In genomic region chr12:3872800-3873636, GRCh38 we compare ENCODE assay signal across 8 cellular contexts.
DNase-seq lines count a peak whose midpoint lies in the region; ATAC-seq lines count a peak whose summit lies in the region.

Gene PARP11 (minus strand): TSS chr12:3873399. CDS start chr12:3873229, 170 bp downstream.

- H3K4me1 Mint-ChIP-seq in central memory CD8-positive, alpha-beta T cell = peaks cover 49% of the 10 kb centered on the region

- peak; percentile 96 for ATAC-seq in GM19023 (IDR thresholded peaks at IDR 0.05; ENCODE audit: unreplicated experiment)
- ATAC-seq in HG03280 (IDR thresholded peaks at IDR 0.05; ENCODE audit: unreplicated experiment) = peak; percentile 99
- peak; percentile 94 for ATAC-seq in central memory CD8-positive, alpha-beta T cell (replicated peaks; ENCODE audit: extremely low read depth, poor library complexity, severe bottlenecking)

- no peaks in the 10 kb centered on the region for H3K9me3 Mint-ChIP-seq in central memory CD8-positive, alpha-beta T cell

- peaks cover 8% of the 10 kb centered on the region for H3K36me3 Mint-ChIP-seq in central memory CD8-positive, alpha-beta T cell (ENCODE audit: insufficient read depth)

- no peaks in the 10 kb centered on the region for H3K27me3 Mint-ChIP-seq in central memory CD8-positive, alpha-beta T cell

- DNase-seq in AG08396 (ENCODE audit: low spot score) (peak; percentile 92), NCI-H446 (lab: John Stamatoyannopoulos, UW) (peak; percentile 67 to 95), islet precursor cell (peak; percentile 99)
- DNase-seq in activated CD4-positive, CD25-positive, alpha-beta regulatory T cell treated with anti-CD3 and anti-CD28 coated beads, Interleukin-2, amount 50 U/mL, for 16 hours (ENCODE audit: low read depth, low spot score) = peak; percentile 97
- DNase-seq in central memory CD8-positive, alpha-beta T cell (ENCODE audit: low spot score in 2 of 2) = peak; percentile 95 to 96
- peak; percentile 93 to 98 (median 94) for DNase-seq in stimulated activated CD4-positive, alpha-beta T cell treated with anti-CD3 and anti-CD28 coated beads, Interleukin-12 subunit alpha, Interleukin-12 subunit beta, amount 100 ng/mL, for 48 hours (ENCODE audit: low read depth in 2 of 3, low spot score in 1 of 3)

- H3K4me3 Mint-ChIP-seq in central memory CD8-positive, alpha-beta T cell = peak within 1 kb of the TSS; percentile 97

- H3K27ac Mint-ChIP-seq in central memory CD8-positive, alpha-beta T cell (ENCODE audit: low read depth) = peak within 1 kb of the TSS; percentile 98

Comparison
In these comparisons a context has a peak if more than half of its experiments do, and no peak if none do; other contexts are left out.
1. Peak in every context shown above with its lines: DNase-seq and ATAC-seq.